9 cellular contexts compared by ENCODE assay signal in genomic region chr2:233075141-233075965, GRCh38. TPM values are rescaled to one million over a fixed set of nuclear protein-coding genes. Genes with fewer than 3 reads are reported as not detected.
DNase-seq lines count a peak whose midpoint lies in the region; ATAC-seq and TF ChIP-seq lines count a peak whose summit lies in the region.
"Had no signal": no experiment of that assay in that cellular context is flagged by ENCODE, and none has a peak within 500 bp of the region (broad histone marks: within the 10 kb centered on the region; RNA-seq: fewer than 3 reads in every experiment).

No MANE protein-coding gene starts in this region.

- peak overlapping the region; percentile 22 for H3K4me3 ChIP-seq in CD8-positive, alpha-beta T cell (ENCODE audit: low read depth, low read length)
- H3K4me3 ChIP-seq in HL-60 (replicated peaks; ENCODE audit: insufficient read depth, low read length) (no peak overlapping the region), left ventricle myocardium inferior (no peak overlapping the region)
- H3K4me3 ChIP-seq: smooth muscle cell had no signal

- H3K9me3 Mint-ChIP-seq in CD8-positive, alpha-beta T cell, result peaks cover 3% of the 10 kb centered on the region

- peak; percentile 34 for ATAC-seq in CD8-positive, alpha-beta T cell
- ATAC-seq in GM21367 (IDR thresholded peaks at IDR 0.05; ENCODE audit: unreplicated experiment) (peak; percentile 18), HG03469 (IDR thresholded peaks at IDR 0.05; ENCODE audit: unreplicated experiment) (no peak)

- peaks cover 30% of the 10 kb centered on the region for H3K36me3 Mint-ChIP-seq in CD8-positive, alpha-beta T cell

- in situ Hi-C loops in GM13976 (cut with MboI; ENCODE audit: low sequenced_read_pairs, unreplicated experiment), result no loop called here

- no peak for TF ChIP-seq CTCF in CD8-positive, alpha-beta T cell (IDR thresholded peaks at IDR 0.05)
- TF ChIP-seq CTCF in HL-60 (IDR thresholded peaks at IDR 0.05; ENCODE audit: insufficient read depth, low read length) (no peak), left ventricle myocardium inferior (IDR thresholded peaks at IDR 0.05; ENCODE audit: borderline replicate concordance) (no peak), GM13976 (IDR thresholded peaks at IDR 0.05; ENCODE audit: borderline replicate concordance, control extremely low read depth, extremely low read depth, insufficient read depth, missing control alignments) (no peak)

- H3K9me3 ChIP-seq in CD8-positive, alpha-beta T cell (ENCODE audit: low read length), result no peaks in the 10 kb centered on the region
- peaks cover 19% of the 10 kb centered on the region for H3K9me3 ChIP-seq in left ventricle myocardium inferior (replicated peaks)

- H3K27ac ChIP-seq in CD8-positive, alpha-beta T cell (ENCODE audit: low read depth, low read length), result peak overlapping the region; percentile 25
- peak overlapping the region; percentile 69 for H3K27ac ChIP-seq in HL-60 (replicated peaks)
- H3K27ac ChIP-seq in left ventricle myocardium inferior (replicated peaks), result peak overlapping the region; percentile 23

- CTCF ChIA-PET in CD8-positive, alpha-beta T cell (lab: Charles Lee), result interaction anchor here (1.1 to 6.1 kb wide), 5 partner anchors 11 to 176 kb away, joined by 3 to 38 read pairs (median 6); partner anchors contain the start of genes ATG16L1 and INPP5D

- H3K4me1 ChIP-seq in CD8-positive, alpha-beta T cell (ENCODE audit: insufficient read depth, low read length), result peaks cover 78% of the 10 kb centered on the region
- H3K4me1 ChIP-seq in left ventricle myocardium inferior, result peaks cover 20% of the 10 kb centered on the region

- H3K4me3 Mint-ChIP-seq in CD8-positive, alpha-beta T cell, result no peak overlapping the region

- no peaks in the 10 kb centered on the region for H3K27me3 Mint-ChIP-seq in CD8-positive, alpha-beta T cell (ENCODE audit: low read depth)

- DNase-seq in CD8-positive, alpha-beta T cell, result no peak
- DNase-seq in HL-60 (ENCODE audit: low read depth in 1 of 2, low spot score in 1 of 2), result peak in 1 of 2 experiments; percentile 25
- DNase-seq in left ventricle myocardium inferior, result no peak
- no peak for DNase-seq in kidney tubule cell (ENCODE audit: low spot score)
- DNase-seq in GM13976 (ENCODE audit: low spot score), result no peak
- DNase-seq in NCI-H2081 (lab: John Stamatoyannopoulos, UW), result no peak

- H3K27me3 ChIP-seq in CD8-positive, alpha-beta T cell (ENCODE audit: insufficient read depth, low read length), result no peaks in the 10 kb centered on the region
- H3K27me3 ChIP-seq in HL-60 (ENCODE audit: insufficient read depth, poor library complexity, severe bottlenecking) (no peaks in the 10 kb centered on the region), left ventricle myocardium inferior (ENCODE audit: low read depth) (peaks cover 14% of the 10 kb centered on the region)

- peaks cover 45% of the 10 kb centered on the region for H3K4me1 Mint-ChIP-seq in CD8-positive, alpha-beta T cell (ENCODE audit: low read depth)

- peaks cover 14% of the 10 kb centered on the region for H3K36me3 ChIP-seq in CD8-positive, alpha-beta T cell (ENCODE audit: insufficient read depth, low read length)
- H3K36me3 ChIP-seq in left ventricle myocardium inferior, result peaks cover 5% of the 10 kb centered on the region

- H3K27ac Mint-ChIP-seq in CD8-positive, alpha-beta T cell, result no peak overlapping the region

- POLR2A ChIA-PET in CD8-positive, alpha-beta T cell (lab: Charles Lee), result interaction anchor here (1.0 to 8.7 kb wide), 5 partner anchors 9 to 193 kb away, joined by 3 to 89 read pairs (median 5); partner anchors contain the start of gene INPP5D

- intact Hi-C loops in CD8-positive, alpha-beta T cell (cut with DNase I, micrococcal nuclease), result no loop called here
- intact Hi-C loops in left ventricle myocardium inferior (cut with micrococcal nuclease), result no loop called here

RNA-seq across cellular contexts. Expression of gene INPP5D, which starts 15.2 kb away (rescaled TPM):
- total RNA-seq in CD8-positive, alpha-beta T cell, result 100 to 1,000 TPM; 105 to 121 TPM
- total RNA-seq in left ventricle myocardium inferior, result 4.9 TPM

RNA-seq across cellular contexts. Expression of gene NEU2, which starts 42.9 kb away (rescaled TPM):
- not detected for total RNA-seq in CD8-positive, alpha-beta T cell
- total RNA-seq in left ventricle myocardium inferior, result not detected

Comparison
In these comparisons a context has a peak if more than half of its experiments do, and no peak if none do; other contexts are left out.
1. RNA of gene INPP5D, which starts 15.2 kb away (total RNA-seq): 105 to 121 TPM in CD8-positive, alpha-beta T cell; 4.9 TPM in left ventricle myocardium inferior (single experiment); every median in the first group is over 10 times any median in the second.
2. Peak in every context shown above with its lines, with median percentiles within 50 percentile points of each other: H3K27ac ChIP-seq.